In the genomic region with DNA sequence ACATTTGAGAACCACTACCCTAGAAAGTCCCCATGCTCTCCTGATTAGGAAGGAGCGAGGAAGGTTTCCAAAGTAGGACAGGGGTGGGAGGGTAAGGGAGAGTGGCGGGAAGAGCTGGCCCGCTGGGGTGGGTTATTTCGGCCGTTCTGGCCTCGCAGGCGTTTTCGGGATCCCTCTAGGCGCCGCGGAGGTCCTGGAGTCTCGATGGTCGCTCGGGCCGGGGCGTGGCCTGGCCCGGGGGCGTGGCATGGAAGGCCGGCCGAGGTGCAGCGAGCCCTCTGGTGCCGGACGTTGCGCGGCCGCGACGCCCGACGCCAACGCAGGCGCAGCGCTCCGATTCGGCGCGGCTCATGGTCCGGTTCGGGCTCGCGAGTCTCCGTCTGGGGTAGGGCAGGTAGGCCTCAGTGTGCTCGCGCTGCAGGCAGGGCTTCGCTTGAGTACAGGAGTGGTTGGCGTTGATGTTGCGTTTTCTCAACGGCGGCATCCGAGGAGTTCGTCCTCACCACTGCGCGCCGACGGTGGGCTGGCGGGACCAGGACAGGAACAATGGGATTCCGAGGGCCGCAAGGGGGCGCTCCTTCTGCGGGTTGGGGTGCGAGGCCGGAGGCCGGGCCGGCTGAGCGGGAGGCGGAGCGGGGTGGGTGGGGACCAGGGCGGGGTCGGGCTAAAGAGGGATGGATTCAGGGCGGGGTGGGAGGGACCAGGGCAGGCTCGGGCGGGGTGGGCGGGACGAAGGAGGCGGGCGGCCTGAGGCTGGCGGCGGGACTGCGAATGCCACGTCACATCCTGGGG, we compare ENCODE assay signal across 1 cellular context.
TF ChIP-seq lines count a peak whose summit lies in the region.

A gene with protein sequence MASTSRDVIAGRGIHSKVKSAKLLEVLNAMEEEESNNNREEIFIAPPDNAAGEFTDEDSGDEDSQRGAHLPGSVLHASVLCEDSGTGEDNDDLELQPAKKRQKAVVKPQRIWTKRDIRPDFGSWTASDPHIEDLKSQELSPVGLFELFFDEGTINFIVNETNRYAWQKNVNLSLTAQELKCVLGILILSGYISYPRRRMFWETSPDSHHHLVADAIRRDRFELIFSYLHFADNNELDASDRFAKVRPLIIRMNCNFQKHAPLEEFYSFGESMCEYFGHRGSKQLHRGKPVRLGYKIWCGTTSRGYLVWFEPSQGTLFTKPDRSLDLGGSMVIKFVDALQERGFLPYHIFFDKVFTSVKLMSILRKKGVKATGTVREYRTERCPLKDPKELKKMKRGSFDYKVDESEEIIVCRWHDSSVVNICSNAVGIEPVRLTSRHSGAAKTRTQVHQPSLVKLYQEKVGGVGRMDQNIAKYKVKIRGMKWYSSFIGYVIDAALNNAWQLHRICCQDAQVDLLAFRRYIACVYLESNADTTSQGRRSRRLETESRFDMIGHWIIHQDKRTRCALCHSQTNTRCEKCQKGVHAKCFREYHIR (plus strand): TSS at position 287 of the 792 bp plus-strand sequence. CDS start 7,628 bp downstream, outside the sequence.

TF ChIP-seq in K562, 482 proteins besides CTCF, POLR2A, EP300 and RAD21 (continued from another document and continues in another):
- TF ChIP-seq, protein P1, sequence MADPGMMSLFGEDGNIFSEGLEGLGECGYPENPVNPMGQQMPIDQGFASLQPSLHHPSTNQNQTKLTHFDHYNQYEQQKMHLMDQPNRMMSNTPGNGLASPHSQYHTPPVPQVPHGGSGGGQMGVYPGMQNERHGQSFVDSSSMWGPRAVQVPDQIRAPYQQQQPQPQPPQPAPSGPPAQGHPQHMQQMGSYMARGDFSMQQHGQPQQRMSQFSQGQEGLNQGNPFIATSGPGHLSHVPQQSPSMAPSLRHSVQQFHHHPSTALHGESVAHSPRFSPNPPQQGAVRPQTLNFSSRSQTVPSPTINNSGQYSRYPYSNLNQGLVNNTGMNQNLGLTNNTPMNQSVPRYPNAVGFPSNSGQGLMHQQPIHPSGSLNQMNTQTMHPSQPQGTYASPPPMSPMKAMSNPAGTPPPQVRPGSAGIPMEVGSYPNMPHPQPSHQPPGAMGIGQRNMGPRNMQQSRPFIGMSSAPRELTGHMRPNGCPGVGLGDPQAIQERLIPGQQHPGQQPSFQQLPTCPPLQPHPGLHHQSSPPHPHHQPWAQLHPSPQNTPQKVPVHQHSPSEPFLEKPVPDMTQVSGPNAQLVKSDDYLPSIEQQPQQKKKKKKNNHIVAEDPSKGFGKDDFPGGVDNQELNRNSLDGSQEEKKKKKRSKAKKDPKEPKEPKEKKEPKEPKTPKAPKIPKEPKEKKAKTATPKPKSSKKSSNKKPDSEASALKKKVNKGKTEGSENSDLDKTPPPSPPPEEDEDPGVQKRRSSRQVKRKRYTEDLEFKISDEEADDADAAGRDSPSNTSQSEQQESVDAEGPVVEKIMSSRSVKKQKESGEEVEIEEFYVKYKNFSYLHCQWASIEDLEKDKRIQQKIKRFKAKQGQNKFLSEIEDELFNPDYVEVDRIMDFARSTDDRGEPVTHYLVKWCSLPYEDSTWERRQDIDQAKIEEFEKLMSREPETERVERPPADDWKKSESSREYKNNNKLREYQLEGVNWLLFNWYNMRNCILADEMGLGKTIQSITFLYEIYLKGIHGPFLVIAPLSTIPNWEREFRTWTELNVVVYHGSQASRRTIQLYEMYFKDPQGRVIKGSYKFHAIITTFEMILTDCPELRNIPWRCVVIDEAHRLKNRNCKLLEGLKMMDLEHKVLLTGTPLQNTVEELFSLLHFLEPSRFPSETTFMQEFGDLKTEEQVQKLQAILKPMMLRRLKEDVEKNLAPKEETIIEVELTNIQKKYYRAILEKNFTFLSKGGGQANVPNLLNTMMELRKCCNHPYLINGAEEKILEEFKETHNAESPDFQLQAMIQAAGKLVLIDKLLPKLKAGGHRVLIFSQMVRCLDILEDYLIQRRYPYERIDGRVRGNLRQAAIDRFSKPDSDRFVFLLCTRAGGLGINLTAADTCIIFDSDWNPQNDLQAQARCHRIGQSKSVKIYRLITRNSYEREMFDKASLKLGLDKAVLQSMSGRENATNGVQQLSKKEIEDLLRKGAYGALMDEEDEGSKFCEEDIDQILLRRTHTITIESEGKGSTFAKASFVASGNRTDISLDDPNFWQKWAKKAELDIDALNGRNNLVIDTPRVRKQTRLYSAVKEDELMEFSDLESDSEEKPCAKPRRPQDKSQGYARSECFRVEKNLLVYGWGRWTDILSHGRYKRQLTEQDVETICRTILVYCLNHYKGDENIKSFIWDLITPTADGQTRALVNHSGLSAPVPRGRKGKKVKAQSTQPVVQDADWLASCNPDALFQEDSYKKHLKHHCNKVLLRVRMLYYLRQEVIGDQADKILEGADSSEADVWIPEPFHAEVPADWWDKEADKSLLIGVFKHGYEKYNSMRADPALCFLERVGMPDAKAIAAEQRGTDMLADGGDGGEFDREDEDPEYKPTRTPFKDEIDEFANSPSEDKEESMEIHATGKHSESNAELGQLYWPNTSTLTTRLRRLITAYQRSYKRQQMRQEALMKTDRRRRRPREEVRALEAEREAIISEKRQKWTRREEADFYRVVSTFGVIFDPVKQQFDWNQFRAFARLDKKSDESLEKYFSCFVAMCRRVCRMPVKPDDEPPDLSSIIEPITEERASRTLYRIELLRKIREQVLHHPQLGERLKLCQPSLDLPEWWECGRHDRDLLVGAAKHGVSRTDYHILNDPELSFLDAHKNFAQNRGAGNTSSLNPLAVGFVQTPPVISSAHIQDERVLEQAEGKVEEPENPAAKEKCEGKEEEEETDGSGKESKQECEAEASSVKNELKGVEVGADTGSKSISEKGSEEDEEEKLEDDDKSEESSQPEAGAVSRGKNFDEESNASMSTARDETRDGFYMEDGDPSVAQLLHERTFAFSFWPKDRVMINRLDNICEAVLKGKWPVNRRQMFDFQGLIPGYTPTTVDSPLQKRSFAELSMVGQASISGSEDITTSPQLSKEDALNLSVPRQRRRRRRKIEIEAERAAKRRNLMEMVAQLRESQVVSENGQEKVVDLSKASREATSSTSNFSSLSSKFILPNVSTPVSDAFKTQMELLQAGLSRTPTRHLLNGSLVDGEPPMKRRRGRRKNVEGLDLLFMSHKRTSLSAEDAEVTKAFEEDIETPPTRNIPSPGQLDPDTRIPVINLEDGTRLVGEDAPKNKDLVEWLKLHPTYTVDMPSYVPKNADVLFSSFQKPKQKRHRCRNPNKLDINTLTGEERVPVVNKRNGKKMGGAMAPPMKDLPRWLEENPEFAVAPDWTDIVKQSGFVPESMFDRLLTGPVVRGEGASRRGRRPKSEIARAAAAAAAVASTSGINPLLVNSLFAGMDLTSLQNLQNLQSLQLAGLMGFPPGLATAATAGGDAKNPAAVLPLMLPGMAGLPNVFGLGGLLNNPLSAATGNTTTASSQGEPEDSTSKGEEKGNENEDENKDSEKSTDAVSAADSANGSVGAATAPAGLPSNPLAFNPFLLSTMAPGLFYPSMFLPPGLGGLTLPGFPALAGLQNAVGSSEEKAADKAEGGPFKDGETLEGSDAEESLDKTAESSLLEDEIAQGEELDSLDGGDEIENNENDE (IDR thresholded peaks at IDR 0.05; ENCODE audit: low read depth, low read length) = no peak
- TF ChIP-seq ZNF232 (CRISPR knock-in tag; IDR thresholded peaks at IDR 0.05) (peak; percentile 75), SMARCA5 (IDR thresholded peaks at IDR 0.05) (peak; percentile 100), ZNF77 (CRISPR knock-in tag; IDR thresholded peaks at IDR 0.05) (no peak), KLF13 (tag; IDR thresholded peaks at IDR 0.05; ENCODE audit: borderline replicate concordance, low read depth) (peak; percentile 94), CHD2 (IDR thresholded peaks at IDR 0.05; ENCODE audit: low read depth, low read length) (0 out of 2 replicates have a peak, but pooled peaks have one; percentile 39), ZNF589 (CRISPR knock-in tag; IDR thresholded peaks at IDR 0.05; ENCODE audit: low read depth) (0 out of 2 replicates have a peak, but pooled peaks have one; percentile 56), SMAD1 (IDR thresholded peaks at IDR 0.05; ENCODE audit: low read depth, low read length, partially characterized antibody) (peak; percentile 57), FUS (optimal IDR thresholded peaks at IDR 0.05; ENCODE audit: low read depth, low read length) (peak; percentile 37), NR2C2 (CRISPR knock-in tag; IDR thresholded peaks at IDR 0.05) (peak; percentile 84), NR2C2 (tag; IDR thresholded peaks at IDR 0.05) (no peak; the same call in 1 of the 2 replicates), HOXB6 (CRISPR knock-in tag; IDR thresholded peaks at IDR 0.05; ENCODE audit: borderline replicate concordance) (no peak), FOXJ3 (CRISPR knock-in tag; IDR thresholded peaks at IDR 0.05) (no peak), HIVEP1 (CRISPR knock-in tag; IDR thresholded peaks at IDR 0.05) (no peak), DPF2 (IDR thresholded peaks at IDR 0.05) (peak; percentile 52; the same call in 1 of the 2 replicates), NR1H2 (CRISPR knock-in tag; IDR thresholded peaks at IDR 0.05) (peak; percentile 93; the same call in 1 of the 2 replicates), ZNF764 (CRISPR knock-in tag; IDR thresholded peaks at IDR 0.05; ENCODE audit: low read depth) (no peak), ZZZ3 (IDR thresholded peaks at IDR 0.05) (no peak), ZBED1 (IDR thresholded peaks at IDR 0.05) (no peak), IRF2 (CRISPR knock-in tag; IDR thresholded peaks at IDR 0.05) (no peak), POLR2B (IDR thresholded peaks at IDR 0.05; ENCODE audit: low read depth, partially characterized antibody) (peak; percentile 79), STAT5B (CRISPR knock-in tag; IDR thresholded peaks at IDR 0.05) (no peak), NEUROD1 (IDR thresholded peaks at IDR 0.05; ENCODE audit: borderline replicate concordance, low read depth, low read length, partially characterized antibody) (peak; percentile 49), POLR2G (IDR thresholded peaks at IDR 0.05; ENCODE audit: low read depth, low read length) (peak; percentile 99), HDAC1 (IDR thresholded peaks at IDR 0.05) (peak; percentile 45 to 70; a peak in 2 of 4 replicates), CREBBP (IDR thresholded peaks at IDR 0.05; ENCODE audit: low read depth, low read length) (no peak), MTA3 (IDR thresholded peaks at IDR 0.05; ENCODE audit: borderline replicate concordance) (peak; percentile 94), TARDBP (IDR thresholded peaks at IDR 0.05) (peak; percentile 77), MEF2D (tag; conservative IDR thresholded peaks at IDR 0.05; ENCODE audit: low read depth) (0 out of 2 replicates have a peak, but pooled peaks have one; percentile 9), SOX6 (IDR thresholded peaks at IDR 0.05) (peak; percentile 84), SREBF2 (CRISPR knock-in tag; IDR thresholded peaks at IDR 0.05) (no peak)
- TF ChIP-seq, protein P2, sequence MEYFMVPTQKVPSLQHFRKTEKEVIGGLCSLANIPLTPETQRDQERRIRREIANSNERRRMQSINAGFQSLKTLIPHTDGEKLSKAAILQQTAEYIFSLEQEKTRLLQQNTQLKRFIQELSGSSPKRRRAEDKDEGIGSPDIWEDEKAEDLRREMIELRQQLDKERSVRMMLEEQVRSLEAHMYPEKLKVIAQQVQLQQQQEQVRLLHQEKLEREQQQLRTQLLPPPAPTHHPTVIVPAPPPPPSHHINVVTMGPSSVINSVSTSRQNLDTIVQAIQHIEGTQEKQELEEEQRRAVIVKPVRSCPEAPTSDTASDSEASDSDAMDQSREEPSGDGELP (CRISPR knock-in tag; IDR thresholded peaks at IDR 0.05; ENCODE audit: borderline replicate concordance) = peak; percentile 87
- TF ChIP-seq, protein P3, sequence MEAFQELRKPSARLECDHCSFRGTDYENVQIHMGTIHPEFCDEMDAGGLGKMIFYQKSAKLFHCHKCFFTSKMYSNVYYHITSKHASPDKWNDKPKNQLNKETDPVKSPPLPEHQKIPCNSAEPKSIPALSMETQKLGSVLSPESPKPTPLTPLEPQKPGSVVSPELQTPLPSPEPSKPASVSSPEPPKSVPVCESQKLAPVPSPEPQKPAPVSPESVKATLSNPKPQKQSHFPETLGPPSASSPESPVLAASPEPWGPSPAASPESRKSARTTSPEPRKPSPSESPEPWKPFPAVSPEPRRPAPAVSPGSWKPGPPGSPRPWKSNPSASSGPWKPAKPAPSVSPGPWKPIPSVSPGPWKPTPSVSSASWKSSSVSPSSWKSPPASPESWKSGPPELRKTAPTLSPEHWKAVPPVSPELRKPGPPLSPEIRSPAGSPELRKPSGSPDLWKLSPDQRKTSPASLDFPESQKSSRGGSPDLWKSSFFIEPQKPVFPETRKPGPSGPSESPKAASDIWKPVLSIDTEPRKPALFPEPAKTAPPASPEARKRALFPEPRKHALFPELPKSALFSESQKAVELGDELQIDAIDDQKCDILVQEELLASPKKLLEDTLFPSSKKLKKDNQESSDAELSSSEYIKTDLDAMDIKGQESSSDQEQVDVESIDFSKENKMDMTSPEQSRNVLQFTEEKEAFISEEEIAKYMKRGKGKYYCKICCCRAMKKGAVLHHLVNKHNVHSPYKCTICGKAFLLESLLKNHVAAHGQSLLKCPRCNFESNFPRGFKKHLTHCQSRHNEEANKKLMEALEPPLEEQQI (IDR thresholded peaks at IDR 0.05) = peak; percentile 78; the same call in 1 of the 2 replicates
- TF ChIP-seq, protein P4, sequence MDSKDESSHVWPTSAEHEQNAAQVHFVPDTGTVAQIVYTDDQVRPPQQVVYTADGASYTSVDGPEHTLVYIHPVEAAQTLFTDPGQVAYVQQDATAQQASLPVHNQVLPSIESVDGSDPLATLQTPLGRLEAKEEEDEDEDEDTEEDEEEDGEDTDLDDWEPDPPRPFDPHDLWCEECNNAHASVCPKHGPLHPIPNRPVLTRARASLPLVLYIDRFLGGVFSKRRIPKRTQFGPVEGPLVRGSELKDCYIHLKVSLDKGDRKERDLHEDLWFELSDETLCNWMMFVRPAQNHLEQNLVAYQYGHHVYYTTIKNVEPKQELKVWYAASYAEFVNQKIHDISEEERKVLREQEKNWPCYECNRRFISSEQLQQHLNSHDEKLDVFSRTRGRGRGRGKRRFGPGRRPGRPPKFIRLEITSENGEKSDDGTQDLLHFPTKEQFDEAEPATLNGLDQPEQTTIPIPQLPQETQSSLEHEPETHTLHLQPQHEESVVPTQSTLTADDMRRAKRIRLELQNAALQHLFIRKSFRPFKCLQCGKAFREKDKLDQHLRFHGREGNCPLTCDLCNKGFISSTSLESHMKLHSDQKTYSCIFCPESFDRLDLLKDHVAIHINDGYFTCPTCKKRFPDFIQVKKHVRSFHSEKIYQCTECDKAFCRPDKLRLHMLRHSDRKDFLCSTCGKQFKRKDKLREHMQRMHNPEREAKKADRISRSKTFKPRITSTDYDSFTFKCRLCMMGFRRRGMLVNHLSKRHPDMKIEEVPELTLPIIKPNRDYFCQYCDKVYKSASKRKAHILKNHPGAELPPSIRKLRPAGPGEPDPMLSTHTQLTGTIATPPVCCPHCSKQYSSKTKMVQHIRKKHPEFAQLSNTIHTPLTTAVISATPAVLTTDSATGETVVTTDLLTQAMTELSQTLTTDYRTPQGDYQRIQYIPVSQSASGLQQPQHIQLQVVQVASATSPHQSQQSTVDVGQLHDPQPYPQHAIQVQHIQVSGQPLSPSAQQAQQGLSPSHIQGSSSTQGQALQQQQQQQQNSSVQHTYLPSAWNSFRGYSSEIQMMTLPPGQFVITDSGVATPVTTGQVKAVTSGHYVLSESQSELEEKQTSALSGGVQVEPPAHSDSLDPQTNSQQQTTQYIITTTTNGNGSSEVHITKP (IDR thresholded peaks at IDR 0.05; ENCODE audit: partially characterized antibody) = peak; percentile 80
- TF ChIP-seq, protein P5, sequence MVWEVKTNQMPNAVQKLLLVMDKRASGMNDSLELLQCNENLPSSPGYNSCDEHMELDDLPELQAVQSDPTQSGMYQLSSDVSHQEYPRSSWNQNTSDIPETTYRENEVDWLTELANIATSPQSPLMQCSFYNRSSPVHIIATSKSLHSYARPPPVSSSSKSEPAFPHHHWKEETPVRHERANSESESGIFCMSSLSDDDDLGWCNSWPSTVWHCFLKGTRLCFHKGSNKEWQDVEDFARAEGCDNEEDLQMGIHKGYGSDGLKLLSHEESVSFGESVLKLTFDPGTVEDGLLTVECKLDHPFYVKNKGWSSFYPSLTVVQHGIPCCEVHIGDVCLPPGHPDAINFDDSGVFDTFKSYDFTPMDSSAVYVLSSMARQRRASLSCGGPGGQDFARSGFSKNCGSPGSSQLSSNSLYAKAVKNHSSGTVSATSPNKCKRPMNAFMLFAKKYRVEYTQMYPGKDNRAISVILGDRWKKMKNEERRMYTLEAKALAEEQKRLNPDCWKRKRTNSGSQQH (CRISPR knock-in tag; IDR thresholded peaks at IDR 0.05) = peak; percentile 75
